ENCODE assay signal across 15 cellular contexts in the genomic region with DNA sequence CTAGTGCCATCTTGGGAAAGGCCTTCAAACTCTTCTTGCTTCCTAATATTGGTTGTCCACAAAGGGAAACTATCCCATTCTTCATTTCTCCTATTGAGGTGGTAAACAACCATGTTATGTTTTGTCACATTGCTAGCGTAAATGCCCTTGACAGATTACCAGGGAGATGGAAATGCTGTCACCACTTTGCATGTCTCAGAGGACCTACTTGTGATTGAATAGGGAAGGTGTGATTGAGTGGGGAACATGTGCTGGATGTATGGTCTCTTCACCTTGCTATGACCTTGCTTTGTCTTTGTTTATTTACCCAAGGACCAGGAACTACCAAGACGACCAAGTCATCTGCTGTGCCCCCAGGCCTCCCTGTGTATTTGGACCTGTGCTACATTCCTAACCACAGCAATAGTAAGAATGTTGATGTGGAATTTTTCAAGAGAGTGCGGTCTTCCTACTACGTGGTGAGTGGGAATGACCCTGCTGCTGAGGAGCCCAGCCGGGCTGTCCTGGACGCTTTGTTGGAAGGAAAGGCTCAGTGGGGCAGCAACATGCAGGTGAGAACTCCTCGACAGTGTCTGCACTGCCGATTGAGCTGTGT.
DNase-seq lines count a peak whose midpoint lies in the region; ATAC-seq and TF ChIP-seq lines count a peak whose summit lies in the region.
"Had no signal": no experiment of that assay in that cellular context is flagged by ENCODE, and none has a peak within 500 bp of the region (broad histone marks: within the 10 kb centered on the region; RNA-seq: fewer than 3 reads in every experiment).

No MANE protein-coding gene starts in this region.

- H3K4me1 Mint-ChIP-seq in chondrocyte (ENCODE audit: low read depth) (peaks cover 67% of the 10 kb centered on the region), osteocyte (ENCODE audit: unreplicated experiment) (peaks cover 27% of the 10 kb centered on the region)

- H3K27ac Mint-ChIP-seq in chondrocyte (ENCODE audit: unreplicated experiment) (peak overlapping the region; percentile 76), osteocyte (ENCODE audit: unreplicated experiment) (peak overlapping the region; percentile 33)

- H3K27me3 Mint-ChIP-seq in chondrocyte (ENCODE audit: low read depth) = no peaks in the 10 kb centered on the region
- no peaks in the 10 kb centered on the region for H3K27me3 Mint-ChIP-seq in osteocyte (ENCODE audit: unreplicated experiment)

- H3K9me3 Mint-ChIP-seq in chondrocyte (ENCODE audit: low read depth) (no peaks in the 10 kb centered on the region), osteocyte (ENCODE audit: unreplicated experiment) (no peaks in the 10 kb centered on the region)

- H3K4me3 Mint-ChIP-seq in chondrocyte (ENCODE audit: unreplicated experiment) (no peak overlapping the region), osteocyte (ENCODE audit: unreplicated experiment) (no peak overlapping the region)

- ATAC-seq in HG03196 (IDR thresholded peaks at IDR 0.05; ENCODE audit: unreplicated experiment) = no peak
- no peak for ATAC-seq in GM19452 (IDR thresholded peaks at IDR 0.05; ENCODE audit: unreplicated experiment)

- peaks cover 78% of the 10 kb centered on the region for H3K36me3 Mint-ChIP-seq in chondrocyte (ENCODE audit: low read depth)
- H3K36me3 Mint-ChIP-seq in osteocyte (ENCODE audit: unreplicated experiment) = peaks cover 79% of the 10 kb centered on the region

- peak; percentile 17 for DNase-seq in Daoy (ENCODE audit: low read depth)
- peak; percentile 72 for DNase-seq in RPMI7951 (ENCODE audit: low read depth)
- no peak for DNase-seq in chondrocyte (ENCODE audit: low spot score)
- DNase-seq in osteocyte (ENCODE audit: extremely low spot score, unreplicated experiment) = no peak
- DNase-seq in activated CD4-positive, alpha-beta T cell treated with anti-CD3 and anti-CD28 coated beads, Interleukin-2, amount 50 U/mL, for 48 hours = no peak
- no peak for DNase-seq in AG20443 (ENCODE audit: low spot score)
- DNase-seq: C1 segment of cervical spinal cord, KBM-7, NCI-H1105, NCI-H187, NCI-H2171 treated with DMSO at 0.1 percent for 48 hours, NCI-H510A, RPMI8226 had no signal

- TF ChIP-seq CTCF in chondrocyte (IDR thresholded peaks at IDR 0.05) = no peak
- no peak for TF ChIP-seq CTCF in osteocyte (IDR thresholded peaks at IDR 0.05)

Comparison
In these comparisons a context has a peak if more than half of its experiments do, and no peak if none do; other contexts are left out.
1. DNase-seq: peak in Daoy (single experiment) and RPMI7951 (single experiment); none in chondrocyte (single experiment), osteocyte (single experiment), activated CD4-positive, alpha-beta T cell treated with anti-CD3 and anti-CD28 coated beads, Interleukin-2, amount 50 U/mL, for 48 hours (0 of 2) and AG20443 (single experiment).